Comparison of ENCODE assay signal across 1 cellular context in the genomic region with DNA sequence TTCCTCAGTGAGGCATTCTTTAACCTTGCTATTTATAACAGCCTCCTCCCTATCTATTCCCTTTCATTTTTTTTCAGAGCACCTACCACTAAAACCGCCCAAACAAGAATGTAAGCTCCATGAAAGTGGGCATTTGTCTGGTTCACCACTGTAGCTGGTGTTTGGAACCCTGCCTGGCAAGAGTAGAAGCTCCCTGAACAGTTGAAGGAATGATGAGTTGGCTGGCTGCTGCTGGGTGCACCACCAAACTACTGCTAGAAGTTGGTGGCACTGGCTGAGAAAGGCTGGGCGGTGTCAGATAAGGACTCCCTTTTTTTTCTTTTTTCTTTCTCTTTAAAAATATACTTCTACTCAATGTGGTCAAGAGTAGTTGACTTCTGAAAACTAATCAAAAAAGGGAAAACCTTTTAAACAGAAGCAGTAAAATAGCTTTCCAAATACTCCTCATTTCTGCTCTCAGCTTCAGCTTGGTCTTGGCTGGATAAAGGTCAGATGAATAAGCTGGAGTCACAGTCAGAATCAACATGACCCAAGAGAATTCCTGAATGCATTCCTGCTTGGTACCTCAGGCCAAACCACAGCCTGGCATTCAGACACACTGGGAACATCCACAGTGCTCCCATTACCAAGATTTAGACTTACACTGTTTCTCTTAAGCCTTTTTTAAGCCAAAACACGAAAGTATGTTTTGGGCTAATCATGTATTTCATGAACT.
TF ChIP-seq lines count a peak whose summit lies in the region.

No MANE protein-coding gene starts in this region.

TF ChIP-seq in HepG2, 621 proteins besides CTCF, POLR2A, EP300 and RAD21:
- no peak for TF ChIP-seq MLLT10 (CRISPR knock-in tag; IDR thresholded peaks at IDR 0.05)
- TF ChIP-seq, protein P1, sequence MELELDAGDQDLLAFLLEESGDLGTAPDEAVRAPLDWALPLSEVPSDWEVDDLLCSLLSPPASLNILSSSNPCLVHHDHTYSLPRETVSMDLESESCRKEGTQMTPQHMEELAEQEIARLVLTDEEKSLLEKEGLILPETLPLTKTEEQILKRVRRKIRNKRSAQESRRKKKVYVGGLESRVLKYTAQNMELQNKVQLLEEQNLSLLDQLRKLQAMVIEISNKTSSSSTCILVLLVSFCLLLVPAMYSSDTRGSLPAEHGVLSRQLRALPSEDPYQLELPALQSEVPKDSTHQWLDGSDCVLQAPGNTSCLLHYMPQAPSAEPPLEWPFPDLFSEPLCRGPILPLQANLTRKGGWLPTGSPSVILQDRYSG (CRISPR knock-in tag; IDR thresholded peaks at IDR 0.05), result no peak
- no peak for TF ChIP-seq ISL2 (CRISPR knock-in tag; IDR thresholded peaks at IDR 0.05)
- no peak for TF ChIP-seq ZNF572 (CRISPR knock-in tag; IDR thresholded peaks at IDR 0.05)
- no peak for TF ChIP-seq ZNF10 (CRISPR knock-in tag; IDR thresholded peaks at IDR 0.05; ENCODE audit: borderline replicate concordance, low read depth)
